ENCODE assay signal across 26 cellular contexts in genomic region chr4:56246230-56246610, GRCh38.
"Had no signal": no experiment of that assay in that cellular context is flagged by ENCODE, and none has a peak within 500 bp of the region (broad histone marks: within the 10 kb centered on the region; RNA-seq: fewer than 3 reads in every experiment).

No MANE protein-coding gene starts in this region.

- DNase-seq: activated CD4-positive, alpha-beta memory T cell treated with anti-CD3 and anti-CD28 coated beads, Interleukin-2, amount 10 ng/mL, durations not matched to agents 7 days and 5 days; activated CD4-positive, alpha-beta T cell treated with anti-CD3 and anti-CD28 coated beads for 1 hour; activated CD4-positive, alpha-beta T cell treated with anti-CD3 and anti-CD28 coated beads for 4 hours; activated CD4-positive, alpha-beta T cell treated with anti-CD3 and anti-CD28 coated beads, Interleukin-2, amount 10 ng/mL, durations not matched to agents 7 days and 5 days; activated CD4-positive, alpha-beta T cell treated with anti-CD3 and anti-CD28 coated beads, Interleukin-2, amount 50 U/mL, for 4 hours; activated CD8-positive, alpha-beta memory T cell treated with anti-CD3 and anti-CD28 coated beads, Interleukin-2, amount 50 U/mL, for 48 hours; activated gamma-delta T cell; activated naive CD4-positive, alpha-beta T cell; activated naive CD4-positive, alpha-beta T cell treated with anti-CD3 and anti-CD28 coated beads, Interleukin-2, amount 10 ng/mL, durations not matched to agents 7 days and 5 days; activated naive CD8-positive, alpha-beta T cell treated with anti-CD3 and anti-CD28 coated beads, Interleukin-2, amount 10 ng/mL, durations not matched to agents 7 days and 5 days; activated T-cell treated with anti-CD3 and anti-CD28 coated beads for 4 hours; activated T-cell treated with anti-CD3 and anti-CD28 coated beads, Interleukin-2, amount 50 U/mL, for 24 hours; activated T-cell treated with anti-CD3 and anti-CD28 coated beads, Interleukin-2, amount 50 U/mL, for 72 hours; brain microvascular endothelial cell; dorsolateral prefrontal cortex; effector memory CD4-positive, alpha-beta T cell; endodermal cell; foreskin keratinocyte; gastrocnemius medialis; T-helper 2 cell had no signal

- H3K4me3 Mint-ChIP-seq: activated CD4-positive, alpha-beta memory T cell treated with anti-CD3 and anti-CD28 coated beads, Interleukin-2, amount 10 ng/mL, durations not matched to agents 7 days and 5 days; activated CD4-positive, alpha-beta T cell treated with anti-CD3 and anti-CD28 coated beads, Interleukin-2, amount 10 ng/mL, durations not matched to agents 7 days and 5 days; activated naive CD4-positive, alpha-beta T cell treated with anti-CD3 and anti-CD28 coated beads, Interleukin-2, amount 10 ng/mL, durations not matched to agents 7 days and 5 days; activated naive CD8-positive, alpha-beta T cell treated with anti-CD3 and anti-CD28 coated beads, Interleukin-2, amount 10 ng/mL, durations not matched to agents 7 days and 5 days; activated T-cell treated with anti-CD3 and anti-CD28 coated beads, Interleukin-2, amount 50 U/mL, for 24 hours; activated T-cell treated with anti-CD3 and anti-CD28 coated beads, Interleukin-2, amount 50 U/mL, for 72 hours; central memory CD8-positive, alpha-beta T cell; dendritic cell treated with granulocyte-macrophage colony-stimulating factor and Interleukin-4, amounts not matched to agents 40 ng/mL and 50 ng/mL, for 4 days; endodermal cell had no signal

- H3K27me3 ChIP-seq: brain microvascular endothelial cell, gastrocnemius medialis had no signal

- H3K27ac Mint-ChIP-seq: activated CD4-positive, alpha-beta memory T cell treated with anti-CD3 and anti-CD28 coated beads, Interleukin-2, amount 10 ng/mL, durations not matched to agents 7 days and 5 days; activated CD4-positive, alpha-beta T cell treated with anti-CD3 and anti-CD28 coated beads, Interleukin-2, amount 10 ng/mL, durations not matched to agents 7 days and 5 days; activated naive CD4-positive, alpha-beta T cell treated with anti-CD3 and anti-CD28 coated beads, Interleukin-2, amount 10 ng/mL, durations not matched to agents 7 days and 5 days; activated naive CD4-positive, alpha-beta T cell treated with anti-CD3 and anti-CD28 coated beads, Interleukin-2, amount 50 U/mL, for 72 hours; activated naive CD8-positive, alpha-beta T cell treated with anti-CD3 and anti-CD28 coated beads, Interleukin-2, amount 10 ng/mL, durations not matched to agents 7 days and 5 days; activated T-cell treated with anti-CD3 and anti-CD28 coated beads, Interleukin-2, amount 50 U/mL, for 24 hours; activated T-cell treated with anti-CD3 and anti-CD28 coated beads, Interleukin-2, amount 50 U/mL, for 72 hours; dendritic cell treated with granulocyte-macrophage colony-stimulating factor and Interleukin-4, amounts not matched to agents 40 ng/mL and 50 ng/mL, for 4 days; endodermal cell had no signal

- H3K27me3 Mint-ChIP-seq: dendritic cell treated with granulocyte-macrophage colony-stimulating factor and Interleukin-4, amounts not matched to agents 40 ng/mL and 50 ng/mL, for 4 days had no signal

- H3K4me1 Mint-ChIP-seq: activated CD4-positive, alpha-beta memory T cell treated with anti-CD3 and anti-CD28 coated beads, Interleukin-2, amount 10 ng/mL, durations not matched to agents 7 days and 5 days; activated CD4-positive, alpha-beta T cell treated with anti-CD3 and anti-CD28 coated beads, Interleukin-2, amount 10 ng/mL, durations not matched to agents 7 days and 5 days; activated naive CD4-positive, alpha-beta T cell treated with anti-CD3 and anti-CD28 coated beads, Interleukin-2, amount 10 ng/mL, durations not matched to agents 7 days and 5 days; activated naive CD8-positive, alpha-beta T cell treated with anti-CD3 and anti-CD28 coated beads, Interleukin-2, amount 10 ng/mL, durations not matched to agents 7 days and 5 days; central memory CD8-positive, alpha-beta T cell had no signal

- H3K4me3 ChIP-seq: coronary artery, dorsolateral prefrontal cortex, gastrocnemius medialis had no signal

- H3K27ac ChIP-seq: brain microvascular endothelial cell, coronary artery, foreskin keratinocyte, gastrocnemius medialis had no signal

- H3K9me3 Mint-ChIP-seq: activated CD4-positive, alpha-beta memory T cell treated with anti-CD3 and anti-CD28 coated beads, Interleukin-2, amount 10 ng/mL, durations not matched to agents 7 days and 5 days; activated CD4-positive, alpha-beta T cell treated with anti-CD3 and anti-CD28 coated beads, Interleukin-2, amount 10 ng/mL, durations not matched to agents 7 days and 5 days; activated naive CD4-positive, alpha-beta T cell treated with anti-CD3 and anti-CD28 coated beads, Interleukin-2, amount 10 ng/mL, durations not matched to agents 7 days and 5 days; activated naive CD4-positive, alpha-beta T cell treated with anti-CD3 and anti-CD28 coated beads, Interleukin-2, amount 50 U/mL, for 72 hours; activated naive CD8-positive, alpha-beta T cell treated with anti-CD3 and anti-CD28 coated beads, Interleukin-2, amount 10 ng/mL, durations not matched to agents 7 days and 5 days; activated T-cell treated with anti-CD3 and anti-CD28 coated beads, Interleukin-2, amount 50 U/mL, for 24 hours; activated T-cell treated with anti-CD3 and anti-CD28 coated beads, Interleukin-2, amount 50 U/mL, for 72 hours; central memory CD8-positive, alpha-beta T cell; dendritic cell treated with granulocyte-macrophage colony-stimulating factor and Interleukin-4, amounts not matched to agents 40 ng/mL and 50 ng/mL, for 4 days; endodermal cell had no signal

- H3K36me3 Mint-ChIP-seq: activated naive CD4-positive, alpha-beta T cell treated with anti-CD3 and anti-CD28 coated beads, Interleukin-2, amount 10 ng/mL, durations not matched to agents 7 days and 5 days; activated naive CD4-positive, alpha-beta T cell treated with anti-CD3 and anti-CD28 coated beads, Interleukin-2, amount 50 U/mL, for 72 hours; activated naive CD8-positive, alpha-beta T cell treated with anti-CD3 and anti-CD28 coated beads, Interleukin-2, amount 10 ng/mL, durations not matched to agents 7 days and 5 days had no signal

- H3K36me3 ChIP-seq: brain microvascular endothelial cell, gastrocnemius medialis had no signal

- H3K4me1 ChIP-seq: foreskin keratinocyte, gastrocnemius medialis had no signal

- ATAC-seq: activated naive CD4-positive, alpha-beta T cell treated with anti-CD3 and anti-CD28 coated beads, Interleukin-2, amount 50 U/mL, for 72 hours; activated T-cell treated with anti-CD3 and anti-CD28 coated beads, Interleukin-2, amount 50 U/mL, for 72 hours; foreskin keratinocyte; gastrocnemius medialis had no signal

- H3K9me3 ChIP-seq: gastrocnemius medialis had no signal

- FAIRE-seq: astrocyte, bronchial epithelial cell had no signal
